2 cellular contexts compared by ENCODE assay signal in the genomic region with DNA sequence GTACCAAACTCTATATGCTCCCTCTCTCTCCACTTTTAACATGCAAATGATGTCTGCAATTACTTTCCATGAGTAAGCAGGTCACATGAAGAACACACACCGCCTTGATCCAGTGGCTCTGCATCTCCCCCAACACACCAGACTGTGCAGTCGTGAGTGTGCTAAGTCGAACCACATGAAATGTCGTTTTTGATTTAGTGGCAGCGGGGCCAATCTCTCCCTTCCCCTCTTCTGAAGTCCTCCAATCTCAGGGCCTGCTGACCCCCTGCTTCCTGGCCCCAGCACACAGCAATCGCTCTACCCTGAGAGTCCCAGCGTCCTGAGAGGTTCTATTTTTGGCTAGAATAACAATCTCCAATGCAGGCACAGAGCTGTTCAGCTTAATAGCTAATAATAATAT.
TF ChIP-seq lines count a peak whose summit lies in the region.

No MANE protein-coding gene starts in this region.

TF ChIP-seq in H1, 55 proteins besides CTCF, POLR2A, EP300 and RAD21:
- TF ChIP-seq CEBPB (IDR thresholded peaks at IDR 0.05; ENCODE audit: low read depth, low read length), result no peak
- no peak for TF ChIP-seq CBX8 (IDR thresholded peaks at IDR 0.05; ENCODE audit: borderline replicate concordance, low read depth, low read length)
- TF ChIP-seq TEAD4 (IDR thresholded peaks at IDR 0.05; ENCODE audit: low read depth, low read length), result no peak
- no peak for TF ChIP-seq TBP (IDR thresholded peaks at IDR 0.05; ENCODE audit: low read depth, low read length)
- TF ChIP-seq MAFK (IDR thresholded peaks at IDR 0.05; ENCODE audit: low read depth, low read length), result no peak
- TF ChIP-seq, protein P1, sequence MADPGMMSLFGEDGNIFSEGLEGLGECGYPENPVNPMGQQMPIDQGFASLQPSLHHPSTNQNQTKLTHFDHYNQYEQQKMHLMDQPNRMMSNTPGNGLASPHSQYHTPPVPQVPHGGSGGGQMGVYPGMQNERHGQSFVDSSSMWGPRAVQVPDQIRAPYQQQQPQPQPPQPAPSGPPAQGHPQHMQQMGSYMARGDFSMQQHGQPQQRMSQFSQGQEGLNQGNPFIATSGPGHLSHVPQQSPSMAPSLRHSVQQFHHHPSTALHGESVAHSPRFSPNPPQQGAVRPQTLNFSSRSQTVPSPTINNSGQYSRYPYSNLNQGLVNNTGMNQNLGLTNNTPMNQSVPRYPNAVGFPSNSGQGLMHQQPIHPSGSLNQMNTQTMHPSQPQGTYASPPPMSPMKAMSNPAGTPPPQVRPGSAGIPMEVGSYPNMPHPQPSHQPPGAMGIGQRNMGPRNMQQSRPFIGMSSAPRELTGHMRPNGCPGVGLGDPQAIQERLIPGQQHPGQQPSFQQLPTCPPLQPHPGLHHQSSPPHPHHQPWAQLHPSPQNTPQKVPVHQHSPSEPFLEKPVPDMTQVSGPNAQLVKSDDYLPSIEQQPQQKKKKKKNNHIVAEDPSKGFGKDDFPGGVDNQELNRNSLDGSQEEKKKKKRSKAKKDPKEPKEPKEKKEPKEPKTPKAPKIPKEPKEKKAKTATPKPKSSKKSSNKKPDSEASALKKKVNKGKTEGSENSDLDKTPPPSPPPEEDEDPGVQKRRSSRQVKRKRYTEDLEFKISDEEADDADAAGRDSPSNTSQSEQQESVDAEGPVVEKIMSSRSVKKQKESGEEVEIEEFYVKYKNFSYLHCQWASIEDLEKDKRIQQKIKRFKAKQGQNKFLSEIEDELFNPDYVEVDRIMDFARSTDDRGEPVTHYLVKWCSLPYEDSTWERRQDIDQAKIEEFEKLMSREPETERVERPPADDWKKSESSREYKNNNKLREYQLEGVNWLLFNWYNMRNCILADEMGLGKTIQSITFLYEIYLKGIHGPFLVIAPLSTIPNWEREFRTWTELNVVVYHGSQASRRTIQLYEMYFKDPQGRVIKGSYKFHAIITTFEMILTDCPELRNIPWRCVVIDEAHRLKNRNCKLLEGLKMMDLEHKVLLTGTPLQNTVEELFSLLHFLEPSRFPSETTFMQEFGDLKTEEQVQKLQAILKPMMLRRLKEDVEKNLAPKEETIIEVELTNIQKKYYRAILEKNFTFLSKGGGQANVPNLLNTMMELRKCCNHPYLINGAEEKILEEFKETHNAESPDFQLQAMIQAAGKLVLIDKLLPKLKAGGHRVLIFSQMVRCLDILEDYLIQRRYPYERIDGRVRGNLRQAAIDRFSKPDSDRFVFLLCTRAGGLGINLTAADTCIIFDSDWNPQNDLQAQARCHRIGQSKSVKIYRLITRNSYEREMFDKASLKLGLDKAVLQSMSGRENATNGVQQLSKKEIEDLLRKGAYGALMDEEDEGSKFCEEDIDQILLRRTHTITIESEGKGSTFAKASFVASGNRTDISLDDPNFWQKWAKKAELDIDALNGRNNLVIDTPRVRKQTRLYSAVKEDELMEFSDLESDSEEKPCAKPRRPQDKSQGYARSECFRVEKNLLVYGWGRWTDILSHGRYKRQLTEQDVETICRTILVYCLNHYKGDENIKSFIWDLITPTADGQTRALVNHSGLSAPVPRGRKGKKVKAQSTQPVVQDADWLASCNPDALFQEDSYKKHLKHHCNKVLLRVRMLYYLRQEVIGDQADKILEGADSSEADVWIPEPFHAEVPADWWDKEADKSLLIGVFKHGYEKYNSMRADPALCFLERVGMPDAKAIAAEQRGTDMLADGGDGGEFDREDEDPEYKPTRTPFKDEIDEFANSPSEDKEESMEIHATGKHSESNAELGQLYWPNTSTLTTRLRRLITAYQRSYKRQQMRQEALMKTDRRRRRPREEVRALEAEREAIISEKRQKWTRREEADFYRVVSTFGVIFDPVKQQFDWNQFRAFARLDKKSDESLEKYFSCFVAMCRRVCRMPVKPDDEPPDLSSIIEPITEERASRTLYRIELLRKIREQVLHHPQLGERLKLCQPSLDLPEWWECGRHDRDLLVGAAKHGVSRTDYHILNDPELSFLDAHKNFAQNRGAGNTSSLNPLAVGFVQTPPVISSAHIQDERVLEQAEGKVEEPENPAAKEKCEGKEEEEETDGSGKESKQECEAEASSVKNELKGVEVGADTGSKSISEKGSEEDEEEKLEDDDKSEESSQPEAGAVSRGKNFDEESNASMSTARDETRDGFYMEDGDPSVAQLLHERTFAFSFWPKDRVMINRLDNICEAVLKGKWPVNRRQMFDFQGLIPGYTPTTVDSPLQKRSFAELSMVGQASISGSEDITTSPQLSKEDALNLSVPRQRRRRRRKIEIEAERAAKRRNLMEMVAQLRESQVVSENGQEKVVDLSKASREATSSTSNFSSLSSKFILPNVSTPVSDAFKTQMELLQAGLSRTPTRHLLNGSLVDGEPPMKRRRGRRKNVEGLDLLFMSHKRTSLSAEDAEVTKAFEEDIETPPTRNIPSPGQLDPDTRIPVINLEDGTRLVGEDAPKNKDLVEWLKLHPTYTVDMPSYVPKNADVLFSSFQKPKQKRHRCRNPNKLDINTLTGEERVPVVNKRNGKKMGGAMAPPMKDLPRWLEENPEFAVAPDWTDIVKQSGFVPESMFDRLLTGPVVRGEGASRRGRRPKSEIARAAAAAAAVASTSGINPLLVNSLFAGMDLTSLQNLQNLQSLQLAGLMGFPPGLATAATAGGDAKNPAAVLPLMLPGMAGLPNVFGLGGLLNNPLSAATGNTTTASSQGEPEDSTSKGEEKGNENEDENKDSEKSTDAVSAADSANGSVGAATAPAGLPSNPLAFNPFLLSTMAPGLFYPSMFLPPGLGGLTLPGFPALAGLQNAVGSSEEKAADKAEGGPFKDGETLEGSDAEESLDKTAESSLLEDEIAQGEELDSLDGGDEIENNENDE (IDR thresholded peaks at IDR 0.05; ENCODE audit: insufficient replicate concordance, low read length), result no peak
- TF ChIP-seq SP4 (IDR thresholded peaks at IDR 0.05; ENCODE audit: low read length), result no peak
- TF ChIP-seq RFX5 (IDR thresholded peaks at IDR 0.05; ENCODE audit: borderline replicate concordance, low read depth, low read length), result no peak
- no peak for TF ChIP-seq GTF2F1 (IDR thresholded peaks at IDR 0.05; ENCODE audit: borderline replicate concordance, low read depth, low read length)
- TF ChIP-seq, protein P2, sequence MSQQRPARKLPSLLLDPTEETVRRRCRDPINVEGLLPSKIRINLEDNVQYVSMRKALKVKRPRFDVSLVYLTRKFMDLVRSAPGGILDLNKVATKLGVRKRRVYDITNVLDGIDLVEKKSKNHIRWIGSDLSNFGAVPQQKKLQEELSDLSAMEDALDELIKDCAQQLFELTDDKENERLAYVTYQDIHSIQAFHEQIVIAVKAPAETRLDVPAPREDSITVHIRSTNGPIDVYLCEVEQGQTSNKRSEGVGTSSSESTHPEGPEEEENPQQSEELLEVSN (IDR thresholded peaks at IDR 0.05), result no peak
- TF ChIP-seq FOSL1 (IDR thresholded peaks at IDR 0.05; ENCODE audit: insufficient read depth, low read depth, low read length), result no peak
- no peak for TF ChIP-seq KDM5A (IDR thresholded peaks at IDR 0.05; ENCODE audit: low read length)
- no peak for TF ChIP-seq PHF8 (conservative IDR thresholded peaks at IDR 0.05; ENCODE audit: low read depth, low read length)
- no peak for TF ChIP-seq POU5F1 (IDR thresholded peaks at IDR 0.05; ENCODE audit: low read depth, low read length)
TF ChIP-seq in H1: peak in this region for 0.

TF ChIP-seq in neural cell, 6 proteins besides CTCF, POLR2A, EP300 and RAD21:
- TF ChIP-seq EZH2 (IDR thresholded peaks at IDR 0.05; ENCODE audit: borderline replicate concordance, insufficient read depth, low read length, poor library complexity, severe bottlenecking), result no peak
- no peak for TF ChIP-seq SMC3 (conservative IDR thresholded peaks at IDR 0.05; ENCODE audit: poor library complexity)
- TF ChIP-seq POLR2AphosphoS5 (IDR thresholded peaks at IDR 0.05), result no peak
- TF ChIP-seq, protein P3, sequence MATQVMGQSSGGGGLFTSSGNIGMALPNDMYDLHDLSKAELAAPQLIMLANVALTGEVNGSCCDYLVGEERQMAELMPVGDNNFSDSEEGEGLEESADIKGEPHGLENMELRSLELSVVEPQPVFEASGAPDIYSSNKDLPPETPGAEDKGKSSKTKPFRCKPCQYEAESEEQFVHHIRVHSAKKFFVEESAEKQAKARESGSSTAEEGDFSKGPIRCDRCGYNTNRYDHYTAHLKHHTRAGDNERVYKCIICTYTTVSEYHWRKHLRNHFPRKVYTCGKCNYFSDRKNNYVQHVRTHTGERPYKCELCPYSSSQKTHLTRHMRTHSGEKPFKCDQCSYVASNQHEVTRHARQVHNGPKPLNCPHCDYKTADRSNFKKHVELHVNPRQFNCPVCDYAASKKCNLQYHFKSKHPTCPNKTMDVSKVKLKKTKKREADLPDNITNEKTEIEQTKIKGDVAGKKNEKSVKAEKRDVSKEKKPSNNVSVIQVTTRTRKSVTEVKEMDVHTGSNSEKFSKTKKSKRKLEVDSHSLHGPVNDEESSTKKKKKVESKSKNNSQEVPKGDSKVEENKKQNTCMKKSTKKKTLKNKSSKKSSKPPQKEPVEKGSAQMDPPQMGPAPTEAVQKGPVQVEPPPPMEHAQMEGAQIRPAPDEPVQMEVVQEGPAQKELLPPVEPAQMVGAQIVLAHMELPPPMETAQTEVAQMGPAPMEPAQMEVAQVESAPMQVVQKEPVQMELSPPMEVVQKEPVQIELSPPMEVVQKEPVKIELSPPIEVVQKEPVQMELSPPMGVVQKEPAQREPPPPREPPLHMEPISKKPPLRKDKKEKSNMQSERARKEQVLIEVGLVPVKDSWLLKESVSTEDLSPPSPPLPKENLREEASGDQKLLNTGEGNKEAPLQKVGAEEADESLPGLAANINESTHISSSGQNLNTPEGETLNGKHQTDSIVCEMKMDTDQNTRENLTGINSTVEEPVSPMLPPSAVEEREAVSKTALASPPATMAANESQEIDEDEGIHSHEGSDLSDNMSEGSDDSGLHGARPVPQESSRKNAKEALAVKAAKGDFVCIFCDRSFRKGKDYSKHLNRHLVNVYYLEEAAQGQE (IDR thresholded peaks at IDR 0.05; ENCODE audit: borderline replicate concordance), result no peak
- no peak for TF ChIP-seq TAF1 (IDR thresholded peaks at IDR 0.05; ENCODE audit: low read depth)
- TF ChIP-seq MXI1 (conservative IDR thresholded peaks at IDR 0.05; ENCODE audit: poor library complexity, severe bottlenecking), result no peak
